ENCODE assay signal across 8 cellular contexts in genomic region chr5:37379100-37379628, GRCh38. TPM values are rescaled to one million over a fixed set of nuclear protein-coding genes. Genes with fewer than 3 reads are reported as not detected.
A peak's percentile ranks its signal among the peaks of the same experiment; 100 is the strongest.
DNase-seq lines count a peak whose midpoint lies in the region; ATAC-seq and TF ChIP-seq lines count a peak whose summit lies in the region.
"Not testable (repeated sequence)": the region's sequence is repeated elsewhere in the genome, so short reads cannot be mapped to it uniquely, and the experiment has no call there.

WDR70 (plus strand) TSS chr5:37379318; CDS start chr5:37379368, 50 bp downstream.

- peak; percentile 61 for TF ChIP-seq CTCF in BJ (IDR thresholded peaks at IDR 0.05; ENCODE audit: insufficient read depth, low read depth, low read length)
- peak; percentile 46 for TF ChIP-seq CTCF in colonic mucosa (IDR thresholded peaks at IDR 0.05)

- CTCF ChIA-PET in BJ (lab: Yijun Ruan, JAX): interaction anchor here (0.7 to 3.5 kb wide), 3 partner anchors 9 to 87 kb away, joined by 3 to 19 read pairs (median 3); partner anchors contain the start of gene NUP155

- H3K4me3 ChIP-seq in BJ (ENCODE audit: low read depth, low read length) (peak within 1 kb of the TSS; percentile 52), colonic mucosa (peak within 1 kb of the TSS; percentile 90)

- POLR2A ChIA-PET in BJ (lab: Charles Lee): interaction anchor here (0.6 to 1.0 kb wide), 3 partner anchors 8 to 813 kb away, joined by 3 to 12 read pairs (median 4); partner anchors contain the start of gene NUP155

- H3K27me3 ChIP-seq in BJ (ENCODE audit: control insufficient read depth, insufficient read depth, low read length); colonic mucosa: not testable (repeated sequence)

- H3K4me1 ChIP-seq in colonic mucosa: not testable (repeated sequence)

- H3K9ac ChIP-seq in colonic mucosa (ENCODE audit: low read depth in 2 of 2, low read length in 2 of 2): peak within 1 kb of the TSS; percentile 34 to 60

- ATAC-seq in HG03442 (IDR thresholded peaks at IDR 0.05; ENCODE audit: unreplicated experiment): peak; percentile 96

- not testable (repeated sequence) for H3K36me3 ChIP-seq in BJ (ENCODE audit: control insufficient read depth, insufficient read depth, low read length); colonic mucosa

- intact Hi-C loops in colonic mucosa (cut with DNase I): not testable (repeated sequence)

- not testable (repeated sequence) for H3K27ac ChIP-seq in colonic mucosa

- H3K9me3 ChIP-seq in colonic mucosa: not testable (repeated sequence)

- DNase-seq in BJ (ENCODE audit: low read depth) (peak; percentile 59), GM19238 (ENCODE audit: insufficient read length, low spot score) (peak; percentile 53), NCI-H524 (lab: John Stamatoyannopoulos, UW) (peak; percentile 83 to 92), colonic mucosa (peak; percentile 84), left kidney (ENCODE audit: low read depth, low spot score) (peak; percentile 95)
- DNase-seq in activated CD4-positive, alpha-beta T cell treated with anti-CD3 and anti-CD28 coated beads for 4 hours: peak; percentile 75 to 76
- DNase-seq in stimulated activated CD4-positive, alpha-beta T cell treated with anti-CD3 and anti-CD28 coated beads, Interleukin-2, amount 100 ng/mL, for 24 hours: peak; percentile 82 to 84

RNA-seq across cellular contexts. Expression of gene WDR70, which starts in this region (rescaled TPM):
- 14.0 and 22.8 TPM in 2 replicates for polyA plus RNA-seq in BJ (2011; rRNA removed)
- polyA minus RNA-seq in BJ (2011; rRNA and poly(A)+ RNA removed): 10.4 and 16.1 TPM in 2 replicates
- total RNA-seq in colonic mucosa: 10 to 100 TPM; 26.7 to 28.6 TPM
